In genomic region chr1:182301467-182302198, GRCh38 we compare ENCODE assay signal across 8 cellular contexts.
DNase-seq lines count a peak whose midpoint lies in the region; ATAC-seq and TF ChIP-seq lines count a peak whose summit lies in the region.

No MANE protein-coding gene starts in this region.

- intact Hi-C loops in activated naive CD4-positive, alpha-beta T cell treated with anti-CD3 and anti-CD28 coated beads for 36 hours (cut with micrococcal nuclease): loop anchor here (1.0 to 5.0 kb wide), 11 partner anchors 43 to 483 kb away; partner anchors contain the start of genes GLUL, RGS16 and RNASEL
- intact Hi-C loops in psoas muscle (cut with DNase I): loop anchor here in 1 of 2 donors (5.0 kb wide), 1 partner anchor 96 kb away; no protein-coding TSS in a partner anchor

- no peaks in the 10 kb centered on the region for H3K9me3 Mint-ChIP-seq in activated naive CD4-positive, alpha-beta T cell treated with anti-CD3 and anti-CD28 coated beads for 36 hours

- no peaks in the 10 kb centered on the region for H3K27me3 Mint-ChIP-seq in activated naive CD4-positive, alpha-beta T cell treated with anti-CD3 and anti-CD28 coated beads for 36 hours (ENCODE audit: low read depth)

- no peaks in the 10 kb centered on the region for H3K27me3 ChIP-seq in RWPE2 (ENCODE audit: insufficient read depth, poor library complexity, severe bottlenecking)
- no peaks in the 10 kb centered on the region for H3K27me3 ChIP-seq in fibroblast of lung (ENCODE audit: control insufficient read depth, insufficient read depth, low read length)
- H3K27me3 ChIP-seq in psoas muscle (ENCODE audit: insufficient read depth in 3 of 3, low read length in 2 of 3): no peaks in the 10 kb centered on the region

- CTCF ChIA-PET in activated naive CD4-positive, alpha-beta T cell treated with anti-CD3 and anti-CD28 coated beads for 36 hours (lab: Charles Lee): interaction anchor here (0.6 to 3.2 kb wide), 4 partner anchors 35 to 878 kb away, joined by 3 to 22 read pairs (median 4); no protein-coding TSS in a partner anchor

- no peak overlapping the region for H3K4me3 Mint-ChIP-seq in activated naive CD4-positive, alpha-beta T cell treated with anti-CD3 and anti-CD28 coated beads for 36 hours

- no peaks in the 10 kb centered on the region for H3K9me3 ChIP-seq in RWPE2 (ENCODE audit: severe bottlenecking)
- no peaks in the 10 kb centered on the region for H3K9me3 ChIP-seq in fibroblast of lung (ENCODE audit: control insufficient read depth, insufficient read depth, low read depth, low read length)
- no peaks in the 10 kb centered on the region for H3K9me3 ChIP-seq in psoas muscle

- peak overlapping the region; percentile 73 for H3K27ac Mint-ChIP-seq in activated naive CD4-positive, alpha-beta T cell treated with anti-CD3 and anti-CD28 coated beads for 36 hours

- 75 to 77% (median 77%) methylated on average over 9 of the region's 9 CpGs for WGBS in psoas muscle, 3 donors

- H3K36me3 Mint-ChIP-seq in activated naive CD4-positive, alpha-beta T cell treated with anti-CD3 and anti-CD28 coated beads for 36 hours (ENCODE audit: low read depth): no peaks in the 10 kb centered on the region

- H3K4me2 ChIP-seq in fibroblast of lung (ENCODE audit: extremely low read depth, insufficient read depth, low read length): no peak overlapping the region

- H3K36me3 ChIP-seq in RWPE2 (ENCODE audit: low read depth): no peaks in the 10 kb centered on the region
- H3K36me3 ChIP-seq in fibroblast of lung (ENCODE audit: control insufficient read depth, insufficient read depth, low read length): no peaks in the 10 kb centered on the region
- no peaks in the 10 kb centered on the region for H3K36me3 ChIP-seq in psoas muscle (ENCODE audit: insufficient read depth in 1 of 2, low read depth in 1 of 2)

- H3K4me3 ChIP-seq in RWPE2 (ENCODE audit: severe bottlenecking) (no peak overlapping the region), fibroblast of lung (replicated peaks in 1 of 4; ENCODE audit: control extremely low read depth in 1 of 4, insufficient read depth in 1 of 4, low read depth in 3 of 4, low read length in 4 of 4) (no peak overlapping the region), psoas muscle (no peak overlapping the region)

- no peaks in the 10 kb centered on the region for H3K79me2 ChIP-seq in fibroblast of lung (ENCODE audit: control insufficient read depth, insufficient read depth, low read length)

- H3K27ac ChIP-seq in RWPE2 (ENCODE audit: poor library complexity, severe bottlenecking): no peak overlapping the region
- no peak overlapping the region for H3K27ac ChIP-seq in fibroblast of lung (ENCODE audit: insufficient read depth, low read length)
- no peak overlapping the region for H3K27ac ChIP-seq in psoas muscle

- no peak overlapping the region for H3K9ac ChIP-seq in fibroblast of lung (ENCODE audit: insufficient read depth, low read length)

- H3K4me1 ChIP-seq in RWPE2 (ENCODE audit: insufficient read depth, poor library complexity, severe bottlenecking) (no peaks in the 10 kb centered on the region), fibroblast of lung (ENCODE audit: control insufficient read depth, extremely low read depth, insufficient read depth, low read length) (no peaks in the 10 kb centered on the region), psoas muscle (peaks cover 16% of the 10 kb centered on the region)

- H2AFZ ChIP-seq in fibroblast of lung (ENCODE audit: low read length): no peak overlapping the region

- TF ChIP-seq CTCF in RWPE2 (IDR thresholded peaks at IDR 0.05; ENCODE audit: poor library complexity, severe bottlenecking) (no peak), fibroblast of lung (conservative IDR thresholded peaks at IDR 0.05 in 1 of 2, IDR thresholded peaks at IDR 0.05 in 1 of 2; ENCODE audit: low read depth in 1 of 2, low read length in 2 of 2) (no peak), psoas muscle (IDR thresholded peaks at IDR 0.05) (no peak)

- ATAC-seq in RWPE2 (ENCODE audit: low read depth) (0 out of 3 replicates have a peak, but pooled peaks have one; percentile 12), psoas muscle (peak; percentile 58 to 78 (median 65)), GM18907 (IDR thresholded peaks at IDR 0.05; ENCODE audit: unreplicated experiment) (no peak)

- H3K4me1 Mint-ChIP-seq in activated naive CD4-positive, alpha-beta T cell treated with anti-CD3 and anti-CD28 coated beads for 36 hours (ENCODE audit: low read depth): peaks cover 29% of the 10 kb centered on the region

- no peaks in the 10 kb centered on the region for H4K20me1 ChIP-seq in fibroblast of lung (ENCODE audit: control insufficient read depth, extremely low read depth, insufficient read depth, low read length)

- DNase-seq in activated naive CD4-positive, alpha-beta T cell treated with anti-CD3 and anti-CD28 coated beads for 36 hours: peak; percentile 74
- no peak for DNase-seq in activated naive CD4-positive, alpha-beta T cell (lab: John Stamatoyannopoulos, UW)
- DNase-seq in RWPE2 (ENCODE audit: low spot score): no peak
- DNase-seq in fibroblast of lung (ENCODE audit: low read depth in 2 of 2): peak; percentile 56 to 62
- DNase-seq in psoas muscle: no peak
- no peak for DNase-seq in cerebellum (ENCODE audit: low spot score)
- DNase-seq in DMS114 treated with DMSO at 0.1 percent for 48 hours (lab: John Stamatoyannopoulos, UW; ENCODE audit: unreplicated experiment): no peak

Comparison
In these comparisons a context has a peak if more than half of its experiments do, and no peak if none do; other contexts are left out.
1. DNase-seq: peak in activated naive CD4-positive, alpha-beta T cell treated with anti-CD3 and anti-CD28 coated beads for 36 hours (single experiment) and fibroblast of lung (2 of 2); none in activated naive CD4-positive, alpha-beta T cell (0 of 4), RWPE2 (single experiment), psoas muscle (0 of 2), cerebellum (single experiment) and DMS114 treated with DMSO at 0.1 percent for 48 hours (single experiment).